Comparison of ENCODE assay signal across 20 cellular contexts in genomic region chr5:179505636-179506261, GRCh38.
"Had no signal": no experiment of that assay in that cellular context is flagged by ENCODE, and none has a peak within 500 bp of the region (broad histone marks: within the 10 kb centered on the region; RNA-seq: fewer than 3 reads in every experiment).

No MANE protein-coding gene starts in this region.

- FAIRE-seq: pancreas, urothelium cell line had no signal

- H3K79me2 ChIP-seq: hepatocyte had no signal

- DNase-seq: effector CD8-positive, alpha-beta T cell; foreskin melanocyte; left colon; left ventricle myocardium superior; mesendoderm; naive B cell; nucleus accumbens; pancreas; spleen; stimulated activated CD4-positive, alpha-beta T cell treated with anti-CD3 and anti-CD28 coated beads, Interleukin-2, amount 100 ng/mL, for 24 hours; stimulated activated CD4-positive, alpha-beta T cell treated with anti-CD3 and anti-CD28 coated beads, Interleukin-4, amount 100 ng/mL, for 4 hours; stimulated activated naive B cell treated with anti-CD40 and anti-IgM and Interleukin-4, amounts not matched to agents 10 μg/mL and 1 μg/mL and 100 μg/mL, for 72 hours; stimulated activated naive CD8-positive, alpha-beta T cell treated with anti-CD3 and anti-CD28 coated beads, Interleukin-15, amount 100 ng/mL, for 72 hours; testis; transverse colon had no signal

- H3K27me3 ChIP-seq: hepatocyte, pancreas, spleen, testis, transverse colon had no signal

- ATAC-seq: left colon; left ventricle myocardium superior; pancreas; sciatic nerve; stimulated activated naive B cell treated with anti-CD40 and anti-IgM and Interleukin-4, amounts not matched to agents 10 μg/mL and 1 μg/mL and 100 μg/mL, for 72 hours; stimulated activated naive CD8-positive, alpha-beta T cell treated with anti-CD3 and anti-CD28 coated beads, Interleukin-15, amount 100 ng/mL, for 72 hours had no signal

- H3K4me1 ChIP-seq: pancreas, prostate gland, testis, transverse colon had no signal

- H3K27ac ChIP-seq: coronary artery, hepatocyte, pancreas, prostate gland, spleen, testis, transverse colon had no signal

- H3K4me3 ChIP-seq: coronary artery, hepatocyte, pancreas, prostate gland, spleen, testis, transverse colon had no signal

- H3K9me3 ChIP-seq: pancreas, prostate gland, spleen, testis, transverse colon had no signal

- H3K36me3 ChIP-seq: pancreas, prostate gland, spleen, transverse colon had no signal
